9 cellular contexts compared by ENCODE assay signal in the genomic region with DNA sequence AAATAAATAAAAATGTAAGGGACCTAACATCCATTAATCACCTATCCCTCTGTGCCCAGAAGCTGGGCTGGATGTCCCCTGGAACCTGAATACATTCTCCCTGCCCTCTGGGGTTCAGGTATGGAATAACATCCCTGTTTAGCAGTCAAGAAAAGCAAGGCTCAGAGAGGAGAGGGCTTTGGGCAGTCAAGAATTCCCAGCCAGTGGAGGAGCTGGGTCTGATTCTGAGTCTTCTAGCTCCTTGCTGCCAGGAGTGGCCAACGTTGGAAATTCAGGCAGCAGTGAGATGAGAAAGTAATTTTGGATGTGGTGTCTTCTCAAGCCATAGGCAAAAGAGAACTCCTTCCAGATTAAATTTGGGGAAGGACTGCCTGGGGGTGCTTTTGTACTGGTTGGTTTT. TPM values are rescaled to one million over a fixed set of nuclear protein-coding genes. Genes with fewer than 3 reads are reported as not detected.
DNase-seq lines count a peak whose midpoint lies in the region; ATAC-seq and TF ChIP-seq lines count a peak whose summit lies in the region.
"Had no signal": no experiment of that assay in that cellular context is flagged by ENCODE, and none has a peak within 500 bp of the region (broad histone marks: within the 10 kb centered on the region; RNA-seq: fewer than 3 reads in every experiment).

No MANE protein-coding gene starts in this region.

- POLR2A ChIA-PET in Panc1 (lab: Charles Lee), result interaction anchor here (0.6 kb wide), 3 partner anchors 31 to 203 kb away, joined by 3 to 8 read pairs (median 4); no protein-coding TSS in a partner anchor

- H3K27me3 Mint-ChIP-seq in type B pancreatic cell, result peaks cover 91% of the 10 kb centered on the region
- H3K27me3 Mint-ChIP-seq in activated naive CD8-positive, alpha-beta T cell treated with anti-CD3 and anti-CD28 coated beads, Interleukin-2, amount 50 U/mL, for 24 hours, result peaks cover 54% of the 10 kb centered on the region

- H3K4me1 Mint-ChIP-seq in type B pancreatic cell (ENCODE audit: unreplicated experiment), result peaks cover 11% of the 10 kb centered on the region
- H3K4me1 Mint-ChIP-seq in activated naive CD8-positive, alpha-beta T cell treated with anti-CD3 and anti-CD28 coated beads, Interleukin-2, amount 50 U/mL, for 24 hours, result peaks cover 34% of the 10 kb centered on the region

- no peaks in the 10 kb centered on the region for H3K9me3 ChIP-seq in cardiac muscle cell (ENCODE audit: low read depth)
- H3K9me3 ChIP-seq in Panc1 (ENCODE audit: control insufficient read depth, insufficient read depth, low read depth, low read length), result no peaks in the 10 kb centered on the region
- no peaks in the 10 kb centered on the region for H3K9me3 ChIP-seq in fibroblast of lung (ENCODE audit: control insufficient read depth, insufficient read depth, low read depth, low read length)
- H3K9me3 ChIP-seq in effector memory CD4-positive, alpha-beta T cell (ENCODE audit: control insufficient read depth, low read length), result no peaks in the 10 kb centered on the region
- H3K9me3 ChIP-seq in sigmoid colon, result no peaks in the 10 kb centered on the region

- TF ChIP-seq CTCF in cardiac muscle cell (IDR thresholded peaks at IDR 0.05; ENCODE audit: low read depth, low read length) (peak; percentile 61), Panc1 (IDR thresholded peaks at IDR 0.05) (peak; percentile 71), fibroblast of lung (conservative IDR thresholded peaks at IDR 0.05 in 1 of 2, IDR thresholded peaks at IDR 0.05 in 1 of 2; ENCODE audit: low read depth in 1 of 2, low read length in 2 of 2) (peak; percentile 36 to 42), type B pancreatic cell (conservative IDR thresholded peaks at IDR 0.05) (peak; percentile 57), sigmoid colon (IDR thresholded peaks at IDR 0.05) (no peak)

- ATAC-seq in left ventricle myocardium superior, result no peak
- ATAC-seq in Panc1, result peak; percentile 83
- no peak for ATAC-seq in activated naive CD8-positive, alpha-beta T cell treated with anti-CD3 and anti-CD28 coated beads, Interleukin-2, amount 50 U/mL, for 24 hours

- H3K4me3 ChIP-seq in cardiac muscle cell (no peak overlapping the region), Panc1 (ENCODE audit: low read depth in 2 of 2, low read length in 2 of 2) (no peak overlapping the region), fibroblast of lung (replicated peaks in 1 of 4; ENCODE audit: control extremely low read depth in 1 of 4, insufficient read depth in 1 of 4, low read depth in 3 of 4, low read length in 4 of 4) (no peak overlapping the region), sigmoid colon (no peak overlapping the region)
- no peak overlapping the region for H3K4me3 ChIP-seq in effector memory CD4-positive, alpha-beta T cell (ENCODE audit: insufficient read depth, low read depth, low read length, poor library complexity, severe bottlenecking)

- peaks cover 8% of the 10 kb centered on the region for H3K9me3 Mint-ChIP-seq in type B pancreatic cell
- H3K9me3 Mint-ChIP-seq in activated naive CD8-positive, alpha-beta T cell treated with anti-CD3 and anti-CD28 coated beads, Interleukin-2, amount 50 U/mL, for 24 hours, result no peaks in the 10 kb centered on the region

- no peak overlapping the region for H3K4me3 Mint-ChIP-seq in type B pancreatic cell
- no peak overlapping the region for H3K4me3 Mint-ChIP-seq in activated naive CD8-positive, alpha-beta T cell treated with anti-CD3 and anti-CD28 coated beads, Interleukin-2, amount 50 U/mL, for 24 hours

- no peaks in the 10 kb centered on the region for H3K79me2 ChIP-seq in fibroblast of lung (ENCODE audit: control insufficient read depth, insufficient read depth, low read length)

- no peak for TF ChIP-seq POLR2A in sigmoid colon (IDR thresholded peaks at IDR 0.05)

- intact Hi-C loops in left ventricle myocardium superior (cut with micrococcal nuclease) (no loop called here), Panc1 (cut with micrococcal nuclease; ENCODE audit: unreplicated experiment) (no loop called here), sigmoid colon (cut with DNase I) (no loop called here)

- peaks cover 61% of the 10 kb centered on the region for H3K27me3 ChIP-seq in cardiac muscle cell
- H3K27me3 ChIP-seq in Panc1 (ENCODE audit: control insufficient read depth, insufficient read depth, low read length), result peaks cover 2% of the 10 kb centered on the region; the same call in 1 of the 2 replicates
- peaks cover 67% of the 10 kb centered on the region for H3K27me3 ChIP-seq in fibroblast of lung (ENCODE audit: control insufficient read depth, insufficient read depth, low read length)
- peaks cover 30% of the 10 kb centered on the region for H3K27me3 ChIP-seq in effector memory CD4-positive, alpha-beta T cell (replicated peaks; ENCODE audit: control insufficient read depth, insufficient read depth, low read length, poor library complexity, severe bottlenecking)
- H3K27me3 ChIP-seq in sigmoid colon, result peaks cover 25 to 56% (median 27%) of the 10 kb centered on the region in 3 donors

- in situ Hi-C loops in Panc1 (cut with HindIII; ENCODE audit: low pct_unique_long_range_greater_than_20kb, low sequenced_read_pairs), result no loop called here

- H3K4me2 ChIP-seq in fibroblast of lung (ENCODE audit: extremely low read depth, insufficient read depth, low read length), result no peak overlapping the region

- H3K4me1 ChIP-seq in cardiac muscle cell (ENCODE audit: low read depth) (no peaks in the 10 kb centered on the region), Panc1 (ENCODE audit: control insufficient read depth, insufficient read depth, low read length) (no peaks in the 10 kb centered on the region), fibroblast of lung (ENCODE audit: control insufficient read depth, extremely low read depth, insufficient read depth, low read length) (no peaks in the 10 kb centered on the region), sigmoid colon (peaks cover 0 to 19% (median 16%) of the 10 kb centered on the region in 4 donors)
- peaks cover 9% of the 10 kb centered on the region for H3K4me1 ChIP-seq in effector memory CD4-positive, alpha-beta T cell (ENCODE audit: control insufficient read depth, insufficient read depth, low read length, poor library complexity, severe bottlenecking)

- no peak for TF ChIP-seq EP300 in sigmoid colon (IDR thresholded peaks at IDR 0.05)

- no peaks in the 10 kb centered on the region for H3K36me3 Mint-ChIP-seq in type B pancreatic cell
- H3K36me3 Mint-ChIP-seq in activated naive CD8-positive, alpha-beta T cell treated with anti-CD3 and anti-CD28 coated beads, Interleukin-2, amount 50 U/mL, for 24 hours (ENCODE audit: low read depth), result no peaks in the 10 kb centered on the region

- H3K36me3 ChIP-seq in cardiac muscle cell (no peaks in the 10 kb centered on the region), Panc1 (ENCODE audit: control insufficient read depth, insufficient read depth, low read length) (no peaks in the 10 kb centered on the region), fibroblast of lung (ENCODE audit: control insufficient read depth, insufficient read depth, low read length) (no peaks in the 10 kb centered on the region), sigmoid colon (no peaks in the 10 kb centered on the region)
- no peaks in the 10 kb centered on the region for H3K36me3 ChIP-seq in effector memory CD4-positive, alpha-beta T cell (ENCODE audit: control insufficient read depth, insufficient read depth, low read length)

- CTCF ChIA-PET in Panc1 (lab: Charles Lee), result interaction anchor here (0.6 to 1.3 kb wide), 4 partner anchors 9 to 74 kb away, joined by 3 to 8 read pairs (median 4); no protein-coding TSS in a partner anchor

- H4K20me1 ChIP-seq in fibroblast of lung (ENCODE audit: control insufficient read depth, extremely low read depth, insufficient read depth, low read length), result no peaks in the 10 kb centered on the region

- WGBS in sigmoid colon, 2 donors, result 2 to 3% methylated on average over 1 of the region's 1 CpG

- H3K27ac Mint-ChIP-seq in type B pancreatic cell, result no peak overlapping the region
- H3K27ac Mint-ChIP-seq in activated naive CD8-positive, alpha-beta T cell treated with anti-CD3 and anti-CD28 coated beads, Interleukin-2, amount 50 U/mL, for 24 hours, result no peak overlapping the region

- no peak overlapping the region for H3K9ac ChIP-seq in fibroblast of lung (ENCODE audit: insufficient read depth, low read length)

- H2AFZ ChIP-seq in fibroblast of lung (ENCODE audit: low read length), result no peak overlapping the region

- peak; percentile 52 to 74 for DNase-seq in cardiac muscle cell (ENCODE audit: low read depth in 1 of 2, low spot score in 1 of 2)
- DNase-seq in left ventricle myocardium superior, result no peak
- DNase-seq in Panc1 (ENCODE audit: low read depth, low spot score), result no peak
- DNase-seq in fibroblast of lung (ENCODE audit: low read depth in 2 of 2), result peak; percentile 31 to 49
- no peak for DNase-seq in type B pancreatic cell (ENCODE audit: extremely low spot score, unreplicated experiment)
- DNase-seq in effector memory CD4-positive, alpha-beta T cell, result no peak
- DNase-seq in activated naive CD8-positive, alpha-beta T cell treated with anti-CD3 and anti-CD28 coated beads, Interleukin-2, amount 50 U/mL, for 24 hours, result no peak
- no peak for DNase-seq in sigmoid colon
- DNase-seq: NK-92 treated with Interleukin-12 subunit alpha and Interleukin-12 subunit beta, amount 100 ng/mL, for 24 hours had no signal

- no TSS peak for BruUV-seq in Panc1 (replicated peaks; lab: Mats Ljungman, UMichigan)

- no peak overlapping the region for H3K27ac ChIP-seq in cardiac muscle cell
- no peak overlapping the region for H3K27ac ChIP-seq in Panc1 (ENCODE audit: low read length)
- no peak overlapping the region for H3K27ac ChIP-seq in fibroblast of lung (ENCODE audit: insufficient read depth, low read length)
- H3K27ac ChIP-seq in effector memory CD4-positive, alpha-beta T cell (ENCODE audit: insufficient read depth, low read length, poor library complexity, severe bottlenecking), result no peak overlapping the region
- H3K27ac ChIP-seq in sigmoid colon, result no peak overlapping the region

RNA-seq across cellular contexts. Expression of a gene that starts 42.6 kb away (rescaled TPM):
- total RNA-seq in cardiac muscle cell (5.9 and 8.2 TPM in 2 replicates), left ventricle myocardium superior (20.6 TPM), Panc1 (2021; ENCODE audit: unreplicated experiment) (39.4 TPM), fibroblast of lung (29.5 and 46.2 TPM in 2 replicates), type B pancreatic cell (ENCODE audit: low replicate concordance) (14.1 and 21.9 TPM in 2 replicates), sigmoid colon (10 to 100 TPM; 25.7 to 32.1 (median 29.6) TPM)
- polyA plus RNA-seq in cardiac muscle cell (5.0 and 6.2 TPM in 2 replicates), fibroblast of lung (13.7 and 13.9 TPM in 2 replicates), sigmoid colon (10 to 100 TPM in 1 of 3 donors, 1 to 10 TPM in 2; 7.2 to 20.2 (median 9.5) TPM)
- polyA plus RNA-seq in Panc1 (2012; ENCODE audit: insufficient read length), result 22.5 TPM
- polyA plus RNA-seq in fibroblast of lung (2012), result 27.4 and 33.1 TPM in 2 replicates
- polyA minus RNA-seq in fibroblast of lung (ENCODE audit: low replicate concordance), result 99.6 and 104 TPM in 2 replicates

Comparison
In these comparisons a context has a peak if more than half of its experiments do, and no peak if none do; other contexts are left out.
1. DNase-seq: peak in cardiac muscle cell (2 of 2) and fibroblast of lung (2 of 2); none in left ventricle myocardium superior (single experiment), Panc1 (single experiment), type B pancreatic cell (single experiment), effector memory CD4-positive, alpha-beta T cell (0 of 3), activated naive CD8-positive, alpha-beta T cell treated with anti-CD3 and anti-CD28 coated beads, Interleukin-2, amount 50 U/mL, for 24 hours (single experiment) and sigmoid colon (single experiment).
2. CTCF ChIP-seq: peak in cardiac muscle cell (single experiment), Panc1 (single experiment), fibroblast of lung (2 of 2) and type B pancreatic cell (single experiment); none in sigmoid colon (0 of 4).